8 cellular contexts compared by ENCODE assay signal in genomic region chr11:73875840-73876239, GRCh38. TPM values are rescaled to one million over a fixed set of nuclear protein-coding genes. Genes with fewer than 3 reads are reported as not detected.
DNase-seq lines count a peak whose midpoint lies in the region; ATAC-seq, FAIRE-seq and TF ChIP-seq lines count a peak whose summit lies in the region.

No MANE protein-coding gene starts in this region.

- no peaks in the 10 kb centered on the region for H3K27me3 ChIP-seq in HUES64 (ENCODE audit: insufficient read depth, low read length)
- no peaks in the 10 kb centered on the region for H3K27me3 ChIP-seq in K562 (ENCODE audit: control insufficient read depth in 2 of 2, insufficient read depth in 2 of 2, low read length in 2 of 2)

- peak overlapping the region; percentile 87 for H3K4me3 ChIP-seq in AG10803 (ENCODE audit: low read length)
- peak overlapping the region; percentile 93 for H3K4me3 ChIP-seq in HUES64 (ENCODE audit: low read length)
- peak overlapping the region; percentile 67 for H3K4me3 ChIP-seq in K562
- peak overlapping the region; percentile 23 for H3K4me3 ChIP-seq in mucosa of descending colon

- peak overlapping the region; percentile 97 for H3K9ac ChIP-seq in HUES64 (ENCODE audit: low read depth, low read length)
- peak overlapping the region; percentile 93 to 94 for H3K9ac ChIP-seq in K562 (ENCODE audit: insufficient read depth in 1 of 2, low read depth in 2 of 2, low read length in 2 of 2)

- ATAC-seq in K562 (peak; percentile 30), mucosa of descending colon (no peak), GM19035 (IDR thresholded peaks at IDR 0.05; ENCODE audit: unreplicated experiment) (no peak), HG03045 (IDR thresholded peaks at IDR 0.05; ENCODE audit: unreplicated experiment) (no peak), GM18867 (IDR thresholded peaks at IDR 0.05; ENCODE audit: unreplicated experiment) (no peak)

- no peak for TF ChIP-seq EP300 in K562 (IDR thresholded peaks at IDR 0.05; ENCODE audit: low read length)

- intact Hi-C loops in K562 (cut with micrococcal nuclease) = loop anchor here (10.0 kb wide), 1 partner anchor 111 kb away; the partner anchor contains the start of gene RAB6A
- intact Hi-C loops in mucosa of descending colon (cut with DNase I, micrococcal nuclease) = no loop called here

- H3K4me2 ChIP-seq in K562 (ENCODE audit: insufficient read depth, low read length) = peak overlapping the region; percentile 100

- H3K79me2 ChIP-seq in K562 (ENCODE audit: control insufficient read depth, insufficient read depth, low read length) = peaks cover 65% of the 10 kb centered on the region

- peaks cover 15% of the 10 kb centered on the region; the same call in 1 of the 2 replicates for H3K4me1 ChIP-seq in HUES64 (ENCODE audit: insufficient read depth, low read length)
- H3K4me1 ChIP-seq in K562 (replicated peaks in 1 of 2; ENCODE audit: control insufficient read depth in 2 of 2, insufficient read depth in 2 of 2, low read length in 2 of 2) = peaks cover 3 to 12% of the 10 kb centered on the region in 2 experiments; a peak in 4 of 5 replicates
- H3K4me1 ChIP-seq in mucosa of descending colon (ENCODE audit: low read depth) = peaks cover 12% of the 10 kb centered on the region

- TF ChIP-seq POLR2A in K562 (conservative IDR thresholded peaks at IDR 0.05) = no peak

- in situ Hi-C loops in K562 (cut with MboI) = no loop called here

- peaks cover 3% of the 10 kb centered on the region for H3K9me1 ChIP-seq in K562 (ENCODE audit: control insufficient read depth, insufficient read depth, low read length)

- 25% methylated on average over 8 of the region's 8 CpGs for WGBS in HUES64
- WGBS in K562 (ENCODE audit: insufficient coverage, low coverage, missing lambda C conversion rate) = 0% methylated on average over 7 of the region's 8 CpGs

- no peak for DNase-seq in AG10803 (ENCODE audit: low read depth)
- DNase-seq in K562 (ENCODE audit: extremely low read depth in 1 of 4, low spot score in 3 of 4) = peak in 1 of 4 experiments; percentile 24
- DNase-seq in mucosa of descending colon = peak in 2 of 3 donors; percentile 15 to 44
- no peak for DNase-seq in mesenteric fat pad (ENCODE audit: low spot score)

- H3K9me3 ChIP-seq in HUES64 (ENCODE audit: insufficient read depth, low read depth, low read length) = no peaks in the 10 kb centered on the region
- H3K9me3 ChIP-seq in K562 (replicated peaks; ENCODE audit: control insufficient read depth, insufficient read depth, low read depth, low read length) = no peaks in the 10 kb centered on the region
- H3K9me3 ChIP-seq in mucosa of descending colon = no peaks in the 10 kb centered on the region

- TF ChIP-seq CTCF in AG10803 (conservative IDR thresholded peaks at IDR 0.05; ENCODE audit: low read length) = no peak
- no peak for TF ChIP-seq CTCF in K562 (IDR thresholded peaks at IDR 0.05 in 2 of 3, conservative IDR thresholded peaks at IDR 0.05 in 1 of 3; ENCODE audit: insufficient read depth in 2 of 3, low read depth in 1 of 3, low read length in 3 of 3)
- no peak for TF ChIP-seq CTCF in mucosa of descending colon (IDR thresholded peaks at IDR 0.05)

- peak overlapping the region; percentile 89 for H2AFZ ChIP-seq in K562 (ENCODE audit: low read depth, low read length)

- no TSS peak for BruUV-seq in K562 (replicated peaks; lab: Mats Ljungman, UMichigan)

- POLR2A ChIA-PET in K562 (lab: Yijun Ruan, JAX) = no interaction called here

- TF ChIP-seq RAD21 in K562 (CRISPR knock-in tag; conservative IDR thresholded peaks at IDR 0.05 in 1 of 2, IDR thresholded peaks at IDR 0.05 in 1 of 2) = no peak

- H4K20me1 ChIP-seq in K562 (replicated peaks; ENCODE audit: control insufficient read depth, insufficient read depth, low read length) = no peaks in the 10 kb centered on the region

- peaks cover 56% of the 10 kb centered on the region for H3K36me3 ChIP-seq in HUES64 (ENCODE audit: insufficient read depth, low read length)
- peaks cover 52% of the 10 kb centered on the region for H3K36me3 ChIP-seq in K562 (ENCODE audit: control insufficient read depth, insufficient read depth, low read length)
- no peaks in the 10 kb centered on the region for H3K36me3 ChIP-seq in mucosa of descending colon (ENCODE audit: low read depth)

- H3K27ac ChIP-seq in HUES64 (ENCODE audit: low read depth, low read length) (peak overlapping the region; percentile 98), K562 (ENCODE audit: extremely low read depth, low read depth, low read length) (peak overlapping the region; percentile 92)

- CTCF ChIA-PET in K562 (lab: Yijun Ruan, JAX; ENCODE audit: low intra/inter-chr PET ratio) = no interaction called here

- FAIRE-seq in K562 (lab: Jason Lieb, UNC) = peak; percentile 55

TF ChIP-seq in K562, 482 proteins besides CTCF, POLR2A, EP300 and RAD21 (continues in another document):
- TF ChIP-seq ZNF76 (CRISPR knock-in tag; IDR thresholded peaks at IDR 0.05; ENCODE audit: borderline replicate concordance) = no peak
- TF ChIP-seq CHD2 (IDR thresholded peaks at IDR 0.05; ENCODE audit: low read depth, low read length) = no peak
- TF ChIP-seq DMBX1 (CRISPR knock-in tag; IDR thresholded peaks at IDR 0.05; ENCODE audit: borderline replicate concordance) = no peak
- TF ChIP-seq ATF4 (CRISPR knock-in tag; IDR thresholded peaks at IDR 0.05) = no peak
- no peak for TF ChIP-seq STAT5B (CRISPR knock-in tag; IDR thresholded peaks at IDR 0.05)
- TF ChIP-seq ZBTB9 (CRISPR knock-in tag; IDR thresholded peaks at IDR 0.05) = no peak
- no peak for TF ChIP-seq ZSCAN29 (IDR thresholded peaks at IDR 0.05)

RNA-seq across cellular contexts. Expression of gene COA4, which starts 0.8 kb away (rescaled TPM):
- 102 TPM for polyA plus RNA-seq in HUES64 (2013, experiment 1 of 2)
- 93.8 TPM for polyA plus RNA-seq in HUES64 (2013, experiment 2 of 2)
- 72.1 and 91.8 TPM in 2 replicates for total RNA-seq in K562 (2011; cell fraction: chromatin; rRNA removed; ENCODE audit: low replicate concordance)
- total RNA-seq in K562 (2011; cell fraction: nucleolus; rRNA removed) = 90.9 and 111 TPM in 2 replicates
- 115 and 164 TPM in 2 replicates for total RNA-seq in K562 (2011; cell fraction: nucleoplasm; rRNA removed)
- 255 and 270 TPM in 2 replicates for total RNA-seq in K562 (2014; rRNA removed)
- total RNA-seq in K562 (2014; rRNA removed; fragmentation: Illumina TruSeq; extraction: Trizol) = 116 and 124 TPM in 2 replicates
- total RNA-seq in K562 (2015; rRNA removed; fragmentation: Illumina TruSeq; extraction: Trizol) = 145 and 156 TPM in 2 replicates
- 128 and 131 TPM in 2 replicates for total RNA-seq in K562 (2021)
- polyA plus RNA-seq in K562 (2011; rRNA removed) = 119 and 131 TPM in 2 replicates
- polyA plus RNA-seq in K562 (2011; cell fraction: cytosol; rRNA removed) = 152 and 223 TPM in 2 replicates
- polyA plus RNA-seq in K562 (2011; cell fraction: nucleus; rRNA removed) = 87.7 and 109 TPM in 2 replicates
- 80.7 and 136 TPM in 2 replicates for polyA plus RNA-seq in K562 (2012)
- 161 and 208 TPM in 2 replicates for polyA plus RNA-seq in K562 (2014; fragmentation: Illumina TruSeq; extraction: Trizol)
- 100 to 1,000 TPM; 108 to 152 TPM for polyA plus RNA-seq in K562 (2014; fragmentation: Nextera tagmentation; extraction: Ambion mirVana)
- 226 and 257 TPM in 2 replicates for polyA plus RNA-seq in K562 (2014; rRNA removed)
- 58.5 and 70.3 TPM in 2 replicates for polyA minus RNA-seq in K562 (2011; rRNA and poly(A)+ RNA removed)
- polyA minus RNA-seq in K562 (2011; cell fraction: cytosol; rRNA and poly(A)+ RNA removed) = 27.0 and 50.5 TPM in 2 replicates
- polyA minus RNA-seq in K562 (2011; cell fraction: nucleus; rRNA and poly(A)+ RNA removed) = 37.2 and 45.5 TPM in 2 replicates
- 10 to 100 TPM; 55.7 to 76.3 (median 61.0) TPM for total RNA-seq in mucosa of descending colon
- total RNA-seq in mesenteric fat pad = 58.4 TPM

RNA-seq across cellular contexts. Expression of gene PAAF1, which starts 1.0 kb away (rescaled TPM):
- 13.2 TPM for polyA plus RNA-seq in HUES64 (2013, experiment 1 of 2)
- polyA plus RNA-seq in HUES64 (2013, experiment 2 of 2) = 22.6 TPM
- 43.5 and 61.5 TPM in 2 replicates for total RNA-seq in K562 (2011; cell fraction: chromatin; rRNA removed; ENCODE audit: low replicate concordance)
- total RNA-seq in K562 (2011; cell fraction: nucleolus; rRNA removed) = 24.2 and 25.5 TPM in 2 replicates
- 48.0 and 66.3 TPM in 2 replicates for total RNA-seq in K562 (2011; cell fraction: nucleoplasm; rRNA removed)
- 13.5 and 15.8 TPM in 2 replicates for total RNA-seq in K562 (2014; rRNA removed)
- 17.8 and 20.7 TPM in 2 replicates for total RNA-seq in K562 (2014; rRNA removed; fragmentation: Illumina TruSeq; extraction: Trizol)
- 16.3 and 17.3 TPM in 2 replicates for total RNA-seq in K562 (2015; rRNA removed; fragmentation: Illumina TruSeq; extraction: Trizol)
- 23.9 and 29.7 TPM in 2 replicates for total RNA-seq in K562 (2021)
- polyA plus RNA-seq in K562 (2011; rRNA removed) = 23.3 and 27.9 TPM in 2 replicates
- polyA plus RNA-seq in K562 (2011; cell fraction: cytosol; rRNA removed) = 18.3 and 24.7 TPM in 2 replicates
- 20.5 and 26.2 TPM in 2 replicates for polyA plus RNA-seq in K562 (2011; cell fraction: nucleus; rRNA removed)
- 25.3 and 29.5 TPM in 2 replicates for polyA plus RNA-seq in K562 (2012)
- polyA plus RNA-seq in K562 (2014; fragmentation: Illumina TruSeq; extraction: Trizol) = 38.0 and 38.5 TPM in 2 replicates
- polyA plus RNA-seq in K562 (2014; fragmentation: Nextera tagmentation; extraction: Ambion mirVana) = 10 to 100 TPM; 69.2 to 78.6 TPM
- 20.3 and 20.4 TPM in 2 replicates for polyA plus RNA-seq in K562 (2014; rRNA removed)
- polyA minus RNA-seq in K562 (2011; rRNA and poly(A)+ RNA removed) = 35.6 and 38.4 TPM in 2 replicates
- 8.0 and 11.9 TPM in 2 replicates for polyA minus RNA-seq in K562 (2011; cell fraction: cytosol; rRNA and poly(A)+ RNA removed)
- 9.8 and 16.3 TPM in 2 replicates for polyA minus RNA-seq in K562 (2011; cell fraction: nucleus; rRNA and poly(A)+ RNA removed)
- 10 to 100 TPM; 13.8 to 19.7 (median 14.8) TPM for total RNA-seq in mucosa of descending colon
- 12.8 TPM for total RNA-seq in mesenteric fat pad

Comparison
In these comparisons a context has a peak if more than half of its experiments do, and no peak if none do; other contexts are left out.
1. DNase-seq: peak in mucosa of descending colon (2 of 3); none in AG10803 (single experiment) and mesenteric fat pad (single experiment).
2. H3K4me3 ChIP-seq: peak in every context shown above with its lines; median percentile 93 in HUES64; 87 in AG10803; 67 in K562; 23 in mucosa of descending colon.